ENCODE assay signal across 8 cellular contexts in genomic region chr1:166975361-166976129, GRCh38. TPM values are rescaled to one million over a fixed set of nuclear protein-coding genes. Genes with fewer than 3 reads are reported as not detected.
DNase-seq lines count a peak whose midpoint lies in the region; ATAC-seq and TF ChIP-seq lines count a peak whose summit lies in the region.

TSS of gene ILDR2 (minus strand) at chr1:166975540. CDS start at chr1:166975268, 272 bp downstream.

- H3K36me3 ChIP-seq in stomach = no peaks in the 10 kb centered on the region

- H3K4me1 ChIP-seq in stomach = peaks cover 7 to 16% (median 11%) of the 10 kb centered on the region in 4 donors

- H3K27ac ChIP-seq in stomach = peak within 1 kb of the TSS in 2 of 5 donors; percentile 73 to 82

- intact Hi-C loops in stomach (cut with DNase I; ENCODE audit: low total_unique reads) = no loop called here

- no peak for TF ChIP-seq POLR2A in stomach (IDR thresholded peaks at IDR 0.05)

- H3K36me3 Mint-ChIP-seq in nephron progenitor cell (ENCODE audit: low read depth) = no peaks in the 10 kb centered on the region

- peak within 1 kb of the TSS; percentile 89 for H3K4me3 Mint-ChIP-seq in nephron progenitor cell

- TF ChIP-seq EP300 in stomach (IDR thresholded peaks at IDR 0.05) = no peak

- peaks cover 81% of the 10 kb centered on the region for H3K27me3 Mint-ChIP-seq in nephron progenitor cell (ENCODE audit: low read depth, poor library complexity)

- peak; percentile 44 for DNase-seq in NCI-H2196 (lab: John Stamatoyannopoulos, UW; ENCODE audit: unreplicated experiment)
- DNase-seq in NCI-H2196 treated with DMSO at 0.1 percent for 48 hours (lab: John Stamatoyannopoulos, UW; ENCODE audit: unreplicated experiment) = no peak
- peak; percentile 14 for DNase-seq in NOMO-1 treated with DMSO at 0.1 percent for 48 hours (lab: John Stamatoyannopoulos, UW; ENCODE audit: unreplicated experiment)
- DNase-seq in activated T-helper 1 cell treated with Interleukin-2 at 50 U/mL for 16 hours (ENCODE audit: low read depth) = peak; percentile 12
- peak; percentile 23 for DNase-seq in fibroblast of peridontal ligament (ENCODE audit: extremely low read depth)
- peak; percentile 74 for DNase-seq in nephron progenitor cell
- DNase-seq in stomach = peak; percentile 52

- H3K4me1 Mint-ChIP-seq in nephron progenitor cell = peaks cover 31% of the 10 kb centered on the region

- H3K9me3 ChIP-seq in stomach = no peaks in the 10 kb centered on the region

- peak within 1 kb of the TSS; percentile 66 to 92 (median 74) for H3K4me3 ChIP-seq in stomach

- H3K27ac Mint-ChIP-seq in nephron progenitor cell = no peak within 1 kb of the TSS

- peak; percentile 70 for ATAC-seq in HG02970 (IDR thresholded peaks at IDR 0.05; ENCODE audit: low FRiP score, unreplicated experiment)

- WGBS in stomach, 5 donors = 0 to 2% (median 1%) methylated on average over 17 to 96 of the region's 97 CpGs

- TF ChIP-seq CTCF in nephron progenitor cell (IDR thresholded peaks at IDR 0.05) (no peak), stomach (IDR thresholded peaks at IDR 0.05) (no peak)

- H3K27me3 ChIP-seq in stomach = peaks cover 0 to 50% (median 26%) of the 10 kb centered on the region in 3 donors

- H3K9me3 Mint-ChIP-seq in nephron progenitor cell = no peaks in the 10 kb centered on the region

RNA-seq across cellular contexts. Expression of gene ILDR2, which starts in this region (rescaled TPM):
- under 1 TPM in 3 of 5 donors, not detected in 2; 0.14 to 0.92 (median 0.87) TPM for total RNA-seq in stomach
- polyA plus RNA-seq in stomach = under 1 TPM; under 0.01 to 0.13 (median 0.06) TPM

Comparison
In these comparisons a context has a peak if more than half of its experiments do, and no peak if none do; other contexts are left out.
1. Peak in DNase-seq and H3K4me3 ChIP-seq in stomach; RNA of the gene not detected or under 1 TPM.